17 cellular contexts compared by ENCODE assay signal in the genomic region with DNA sequence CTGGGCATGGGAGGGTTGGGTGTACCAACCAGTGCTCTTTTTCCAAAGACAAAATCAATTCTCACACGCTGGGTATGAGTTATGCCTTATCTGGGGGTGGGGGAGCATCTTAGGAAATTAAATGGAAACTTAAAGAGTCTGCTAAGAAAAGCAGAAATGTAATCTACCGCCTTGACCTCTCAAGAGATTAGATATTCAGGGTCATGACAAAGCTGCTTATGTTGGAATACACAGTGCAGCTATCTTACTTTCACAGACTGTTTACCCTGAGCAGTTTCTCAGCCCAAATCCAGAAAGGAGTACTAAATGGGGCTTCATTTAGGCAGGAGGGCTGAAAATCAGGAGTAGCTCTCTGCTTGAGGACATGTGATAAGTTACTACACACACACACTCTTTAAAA. TPM values are rescaled to one million over a fixed set of nuclear protein-coding genes. Genes with fewer than 3 reads are reported as not detected.
A peak's percentile ranks its signal among the peaks of the same experiment; 100 is the strongest.
DNase-seq lines count a peak whose midpoint lies in the region; ATAC-seq and TF ChIP-seq lines count a peak whose summit lies in the region.
"Had no signal": no experiment of that assay in that cellular context is flagged by ENCODE, and none has a peak within 500 bp of the region (broad histone marks: within the 10 kb centered on the region; RNA-seq: fewer than 3 reads in every experiment).

No MANE protein-coding gene starts in this region.

- POLR2A ChIA-PET in AG04449 (lab: Yijun Ruan, JAX), result interaction anchor here (0.6 to 1.4 kb wide), 3 partner anchors 107 to 221 kb away, joined by 3 to 5 read pairs (median 3); a partner anchor contains a TSS
- POLR2A ChIA-PET in CD8-positive, alpha-beta T cell (lab: Charles Lee), result no interaction called here

- peak overlapping the region; percentile 72 for H3K4me3 ChIP-seq in AG04449 (ENCODE audit: low read depth, low read length)
- H3K4me3 ChIP-seq in dorsolateral prefrontal cortex, result peak overlapping the region in 46 of 59 donors; percentile 16 to 73 (median 60)
- no peak overlapping the region for H3K4me3 ChIP-seq in CD8-positive, alpha-beta T cell (ENCODE audit: low read depth, low read length)

- H3K36me3 ChIP-seq in CD8-positive, alpha-beta T cell (ENCODE audit: insufficient read depth, low read length), result peaks cover 9% of the 10 kb centered on the region
- H3K36me3 ChIP-seq: uterus had no signal

- no peaks in the 10 kb centered on the region for H3K27me3 ChIP-seq in dorsolateral prefrontal cortex
- no peaks in the 10 kb centered on the region for H3K27me3 ChIP-seq in CD8-positive, alpha-beta T cell (ENCODE audit: insufficient read depth, low read length)
- H3K27me3 ChIP-seq: uterus had no signal

- H3K9me3 ChIP-seq in CD8-positive, alpha-beta T cell (ENCODE audit: low read length), result no peaks in the 10 kb centered on the region
- H3K9me3 ChIP-seq: uterus had no signal

- peak overlapping the region in 2 of 59 donors; percentile 20 to 29 for H3K27ac ChIP-seq in dorsolateral prefrontal cortex
- no peak overlapping the region for H3K27ac ChIP-seq in CD8-positive, alpha-beta T cell (ENCODE audit: low read depth, low read length)

- intact Hi-C loops in dorsolateral prefrontal cortex (cut with DNase I), result loop anchor here (5.0 to 10.0 kb wide), 2 partner anchors 290 to 422 kb away; a partner anchor contains a TSS
- intact Hi-C loops in CD8-positive, alpha-beta T cell (cut with DNase I, micrococcal nuclease), result loop anchor here (5.0 to 10.0 kb wide), 3 partner anchors 240 to 422 kb away; a partner anchor contains a TSS

- CTCF ChIA-PET in AG04449 (lab: Yijun Ruan, JAX), result interaction anchor here (1.4 to 2.2 kb wide), 2 partner anchors 10 to 422 kb away, joined by 7 to 8 read pairs; no protein-coding TSS in a partner anchor
- CTCF ChIA-PET in CD8-positive, alpha-beta T cell (lab: Charles Lee), result interaction anchor here (1.1 kb wide), 1 partner anchor 9 kb away, joined by 3 read pairs; no protein-coding TSS in a partner anchor

- TF ChIP-seq CTCF in AG04449 (IDR thresholded peaks at IDR 0.05; ENCODE audit: insufficient read depth, low read length, missing control alignments), result no peak
- no peak for TF ChIP-seq CTCF in dorsolateral prefrontal cortex (IDR thresholded peaks at IDR 0.05 in 54 of 56, conservative IDR thresholded peaks at IDR 0.05 in 2 of 56; ENCODE audit: low read depth in 1 of 56, partially characterized antibody in 56 of 56)
- TF ChIP-seq CTCF in nephron (IDR thresholded peaks at IDR 0.05; ENCODE audit: unreplicated experiment in 3 of 3), result no peak
- TF ChIP-seq CTCF in CD8-positive, alpha-beta T cell (IDR thresholded peaks at IDR 0.05), result no peak

- H3K27me3 Mint-ChIP-seq in nephron (ENCODE audit: low read depth), result no peaks in the 10 kb centered on the region
- peaks cover 6% of the 10 kb centered on the region for H3K27me3 Mint-ChIP-seq in CD8-positive, alpha-beta T cell (ENCODE audit: low read depth)

- peak overlapping the region; percentile 97 to 98 (median 97) for H3K4me3 Mint-ChIP-seq in nephron
- H3K4me3 Mint-ChIP-seq in CD8-positive, alpha-beta T cell, result no peak overlapping the region
- H3K4me3 Mint-ChIP-seq: activated naive CD4-positive, alpha-beta T cell treated with anti-CD3 and anti-CD28 coated beads, Interleukin-2, amount 50 U/mL, for 24 hours; stimulated activated naive CD8-positive, alpha-beta T cell treated with anti-CD3 and anti-CD28 coated beads, Interleukin-15, amount 100 ng/mL, for 72 hours had no signal

- H3K4me1 ChIP-seq in CD8-positive, alpha-beta T cell (ENCODE audit: insufficient read depth, low read length), result no peaks in the 10 kb centered on the region
- H3K4me1 ChIP-seq: uterus had no signal

- DNase-seq in AG04449 (ENCODE audit: low read depth, low spot score), result no peak
- peak; percentile 52 for DNase-seq in NCI-H82 (lab: John Stamatoyannopoulos, UW)
- no peak for DNase-seq in dorsolateral prefrontal cortex
- no peak for DNase-seq in CD8-positive, alpha-beta T cell
- no peak for DNase-seq in central memory CD4-positive, alpha-beta T cell
- no peak for DNase-seq in amniotic stem cell (lab: John Stamatoyannopoulos, UW)
- no peak for DNase-seq in SKM-1 (lab: John Stamatoyannopoulos, UW; ENCODE audit: unreplicated experiment)
- DNase-seq: H9; head of caudate nucleus; islet precursor cell; NCI-H2029; NCI-H748 treated with DMSO at 0.1 percent for 48 hours; posterior cingulate gyrus; stimulated activated naive CD8-positive, alpha-beta T cell treated with anti-CD3 and anti-CD28 coated beads, Interleukin-15, amount 100 ng/mL, for 72 hours; uterus had no signal

- peaks cover 64% of the 10 kb centered on the region for H3K4me1 Mint-ChIP-seq in nephron
- H3K4me1 Mint-ChIP-seq in CD8-positive, alpha-beta T cell (ENCODE audit: low read depth), result peaks cover 15% of the 10 kb centered on the region

- H3K27ac Mint-ChIP-seq in nephron, result peak overlapping the region; percentile 83 to 93 (median 91)
- no peak overlapping the region for H3K27ac Mint-ChIP-seq in CD8-positive, alpha-beta T cell
- H3K27ac Mint-ChIP-seq: activated naive CD4-positive, alpha-beta T cell treated with anti-CD3 and anti-CD28 coated beads, Interleukin-2, amount 50 U/mL, for 24 hours; stimulated activated naive CD8-positive, alpha-beta T cell treated with anti-CD3 and anti-CD28 coated beads, Interleukin-15, amount 100 ng/mL, for 72 hours had no signal

- no peak for ATAC-seq in CD8-positive, alpha-beta T cell
- ATAC-seq: stimulated activated naive CD8-positive, alpha-beta T cell treated with anti-CD3 and anti-CD28 coated beads, Interleukin-15, amount 100 ng/mL, for 72 hours had no signal

- H3K36me3 Mint-ChIP-seq in nephron (ENCODE audit: low read depth), result peaks cover 66% of the 10 kb centered on the region
- H3K36me3 Mint-ChIP-seq in CD8-positive, alpha-beta T cell, result peaks cover 25% of the 10 kb centered on the region

- peaks cover 3% of the 10 kb centered on the region for H3K9me3 Mint-ChIP-seq in nephron
- H3K9me3 Mint-ChIP-seq in CD8-positive, alpha-beta T cell, result no peaks in the 10 kb centered on the region
- H3K9me3 Mint-ChIP-seq: activated naive CD4-positive, alpha-beta T cell treated with anti-CD3 and anti-CD28 coated beads, Interleukin-2, amount 50 U/mL, for 24 hours; stimulated activated naive CD8-positive, alpha-beta T cell treated with anti-CD3 and anti-CD28 coated beads, Interleukin-15, amount 100 ng/mL, for 72 hours had no signal

RNA-seq across cellular contexts. Expression of a gene that starts 2.6 kb away (rescaled TPM):
- 100 to 1,000 TPM in 109 of 120 experiments, 10 to 100 TPM in 11; 36.7 to 215 (median 138) TPM for total RNA-seq in dorsolateral prefrontal cortex
- total RNA-seq in CD8-positive, alpha-beta T cell, result 1 to 10 TPM; 3.7 to 5.9 TPM

RNA-seq across cellular contexts. Expression of a gene that starts 53.7 kb away (rescaled TPM):
- total RNA-seq in dorsolateral prefrontal cortex, result 10 to 100 TPM; 10.4 to 41.3 (median 27.0) TPM
- total RNA-seq in CD8-positive, alpha-beta T cell, result 1 to 10 TPM; 4.8 to 5.5 TPM

Comparison
In these comparisons a context has a peak if more than half of its experiments do, and no peak if none do; other contexts are left out.
1. RNA of a gene that starts 2.6 kb away (total RNA-seq): 36.7 to 215 TPM in dorsolateral prefrontal cortex; 3.7 to 5.9 TPM in CD8-positive, alpha-beta T cell; every median in the first group is over 4 times any median in the second.